ENCODE assay signal across 8 cellular contexts in genomic region chr16:63289834-63290460, GRCh38.
DNase-seq lines count a peak whose midpoint lies in the region; ATAC-seq, FAIRE-seq and TF ChIP-seq lines count a peak whose summit lies in the region.
"Had no signal": no experiment of that assay in that cellular context is flagged by ENCODE, and none has a peak within 500 bp of the region (broad histone marks: within the 10 kb centered on the region; RNA-seq: fewer than 3 reads in every experiment).

No MANE protein-coding gene starts in this region.

- no peak overlapping the region for H3K27ac ChIP-seq in foreskin keratinocyte
- no peak overlapping the region for H3K27ac ChIP-seq in pancreas
- H3K27ac ChIP-seq: neutrophil had no signal

- no peak overlapping the region for H3K27ac Mint-ChIP-seq in immature natural killer cell

- intact Hi-C loops in pancreas (cut with DNase I), result no loop called here

- H3K27me3 ChIP-seq in foreskin keratinocyte (no peaks in the 10 kb centered on the region), pancreas (no peaks in the 10 kb centered on the region)
- H3K27me3 ChIP-seq: neutrophil had no signal

- H3K4me1 Mint-ChIP-seq in immature natural killer cell, result no peaks in the 10 kb centered on the region

- peaks cover 0 to 2% (median 0%) of the 10 kb centered on the region in 3 donors for H3K36me3 Mint-ChIP-seq in immature natural killer cell

- H3K9me3 ChIP-seq in pancreas, result no peaks in the 10 kb centered on the region
- H3K9me3 ChIP-seq: neutrophil had no signal

- H3K4me3 Mint-ChIP-seq in immature natural killer cell, result no peak overlapping the region

- no peaks in the 10 kb centered on the region for H3K4me1 ChIP-seq in foreskin keratinocyte
- H3K4me1 ChIP-seq in pancreas, result no peaks in the 10 kb centered on the region

- ATAC-seq in foreskin keratinocyte, result peak; percentile 71
- peak; percentile 74 to 96 (median 88) for ATAC-seq in pancreas
- no peak for ATAC-seq in HG02870 (IDR thresholded peaks at IDR 0.05; ENCODE audit: unreplicated experiment)

- FAIRE-seq in RCC 7860 (lab: Jason Lieb, UNC), result no peak
- no peak for FAIRE-seq in pancreas (lab: Jason Lieb, UNC)

- no peaks in the 10 kb centered on the region for H3K36me3 ChIP-seq in pancreas
- H3K36me3 ChIP-seq: neutrophil had no signal

- POLR2A ChIA-PET in GM10248 (lab: Yijun Ruan, JAX), result no interaction called here

- TF ChIP-seq CTCF in GM10248 (IDR thresholded peaks at IDR 0.05; ENCODE audit: control extremely low read depth, extremely low read depth, low read depth, missing control alignments) (peak; percentile 53), foreskin keratinocyte (conservative IDR thresholded peaks at IDR 0.05) (peak; percentile 72), pancreas (IDR thresholded peaks at IDR 0.05) (peak; percentile 30 to 65 (median 60))

- no peak overlapping the region for H3K4me3 ChIP-seq in pancreas

- CTCF ChIA-PET in GM10248 (lab: Yijun Ruan, JAX), result interaction anchor here (0.8 to 1.4 kb wide), 5 partner anchors 8 to 1100 kb away, joined by 3 to 6 read pairs (median 3); no protein-coding TSS in a partner anchor

- DNase-seq in GM10248 (ENCODE audit: extremely low spot score) (peak; percentile 7), KBM-7 (peak; percentile 55), RCC 7860 (ENCODE audit: low spot score) (peak; percentile 22), foreskin keratinocyte (peak; percentile 5 to 33), pancreas (peak in 5 of 6 donors; percentile 19 to 58 (median 23)), immature natural killer cell (no peak)

- H3K9me3 Mint-ChIP-seq in immature natural killer cell, result peaks cover 0 to 37% (median 15%) of the 10 kb centered on the region in 6 donors

- in situ Hi-C loops in KBM-7 (cut with MboI; ENCODE audit: low pct_unique_long_range_greater_than_20kb, low sequenced_read_pairs), result no loop called here

- WGBS in pancreas, 2 donors, result 34 to 38% methylated on average over 13 to 16 of the region's 16 CpGs

- no peaks in the 10 kb centered on the region for H3K27me3 Mint-ChIP-seq in immature natural killer cell (ENCODE audit: low read depth in 3 of 3)

Comparison
In these comparisons a context has a peak if more than half of its experiments do, and no peak if none do; other contexts are left out.
1. DNase-seq: peak in GM10248 (single experiment), KBM-7 (single experiment), RCC 7860 (single experiment), foreskin keratinocyte (2 of 2) and pancreas (5 of 6); none in immature natural killer cell (0 of 3).
2. Peak in every context shown above with its lines, with median percentiles within 50 percentile points of each other: CTCF ChIP-seq.